9 cellular contexts compared by ENCODE assay signal in the genomic region with DNA sequence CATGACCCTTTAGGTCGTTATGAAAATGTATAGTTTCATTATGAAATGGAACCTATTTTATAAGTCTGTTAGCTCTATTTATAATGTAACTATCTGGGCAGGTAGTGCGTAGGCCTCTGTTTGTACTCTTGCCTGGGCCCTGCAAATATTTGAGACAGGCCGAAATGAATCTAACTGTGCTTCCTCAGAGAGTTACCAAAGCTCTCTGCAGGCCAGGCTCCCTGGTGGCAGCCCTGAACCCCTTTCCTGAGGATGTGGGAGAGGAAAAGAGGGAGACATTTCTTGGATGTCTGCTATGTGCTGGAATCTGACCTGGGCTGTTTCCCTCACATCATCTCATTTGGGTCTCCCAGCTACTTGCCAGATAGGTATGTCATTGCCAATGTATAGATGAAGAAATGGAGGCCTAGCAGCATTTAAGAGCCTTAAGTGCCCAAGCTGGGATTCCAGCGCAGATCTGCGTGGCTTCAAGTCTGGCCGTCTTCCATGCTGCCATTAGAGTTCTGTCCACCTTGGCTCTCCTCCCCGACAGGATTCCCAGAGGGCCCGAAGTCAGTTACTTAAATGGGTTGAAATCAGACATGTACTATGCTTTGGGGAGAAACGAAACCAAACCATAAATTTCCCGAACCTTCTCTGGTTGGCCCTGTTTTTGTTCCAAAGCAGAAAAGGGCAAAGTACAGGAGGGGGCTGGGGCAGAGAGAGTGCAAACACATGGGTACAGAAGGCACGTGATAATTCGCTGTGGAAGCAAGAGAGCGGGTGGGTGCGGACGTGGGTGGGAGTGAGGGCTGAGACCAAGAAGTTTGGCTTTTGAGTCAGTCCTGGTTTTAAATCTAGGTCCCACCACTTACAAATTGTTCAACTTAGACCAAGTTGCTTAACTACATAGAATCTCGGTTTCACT. TPM values are rescaled to one million over a fixed set of nuclear protein-coding genes. Genes with fewer than 3 reads are reported as not detected.
DNase-seq lines count a peak whose midpoint lies in the region; TF ChIP-seq lines count a peak whose summit lies in the region.
"Had no signal": no experiment of that assay in that cellular context is flagged by ENCODE, and none has a peak within 500 bp of the region (broad histone marks: within the 10 kb centered on the region; RNA-seq: fewer than 3 reads in every experiment).

No MANE protein-coding gene starts in this region.

- DNase-seq in GM06990 (ENCODE audit: extremely low read depth, insufficient read length) (peak; percentile 84), esophagus squamous epithelium (lab: John Stamatoyannopoulos, UW) (no peak), globus pallidus (ENCODE audit: low spot score) (no peak), nucleus accumbens (lab: John Stamatoyannopoulos, UW) (no peak), head of caudate nucleus (no peak), SJCRH30 (no peak)
- DNase-seq in activated CD4-positive, alpha-beta T cell treated with anti-CD3 and anti-CD28 coated beads, Interleukin-2, amount 50 U/mL, for 48 hours, result peak; percentile 86 to 90
- peak; percentile 58 to 79 (median 78) for DNase-seq in stimulated activated CD4-positive, alpha-beta T cell treated with anti-CD3 and anti-CD28 coated beads, TNF-alpha, amount 100 ng/mL, for 48 hours (ENCODE audit: low read depth in 3 of 3)
- DNase-seq: PC-3 had no signal

- intact Hi-C loops in esophagus squamous epithelium (cut with DNase I), result no loop called here
- intact Hi-C loops in head of caudate nucleus (cut with DNase I), result no loop called here

- H3K27ac ChIP-seq in esophagus squamous epithelium, result peak overlapping the region in 3 of 4 donors; percentile 11 to 51 (median 45)
- H3K27ac ChIP-seq in SJCRH30, result no peak overlapping the region

- H3K4me3 ChIP-seq in GM06990 (replicated peaks; ENCODE audit: low read depth, low read length) (peak overlapping the region; percentile 4; the same call in 1 of the 2 replicates), esophagus squamous epithelium (no peak overlapping the region), SJCRH30 (no peak overlapping the region)

- no peak for TF ChIP-seq CTCF in GM06990 (IDR thresholded peaks at IDR 0.05; ENCODE audit: insufficient read depth, low read length, poor library complexity, severe bottlenecking)
- TF ChIP-seq CTCF in esophagus squamous epithelium (IDR thresholded peaks at IDR 0.05), result no peak

- WGBS in esophagus squamous epithelium, 2 donors, result 57 to 79% methylated on average over 15 to 16 of the region's 16 CpGs

- H3K4me1 ChIP-seq in esophagus squamous epithelium (peaks cover 0 to 23% (median 0%) of the 10 kb centered on the region in 3 donors), SJCRH30 (no peaks in the 10 kb centered on the region; the same call in 1 of the 2 replicates)

- H3K27me3 ChIP-seq in GM06990 (replicated peaks; ENCODE audit: control insufficient read depth, insufficient read depth, low read length) (no peaks in the 10 kb centered on the region), esophagus squamous epithelium (no peaks in the 10 kb centered on the region), SJCRH30 (no peaks in the 10 kb centered on the region)

- H3K36me3 ChIP-seq in GM06990 (ENCODE audit: control insufficient read depth, insufficient read depth, low read length) (no peaks in the 10 kb centered on the region), esophagus squamous epithelium (no peaks in the 10 kb centered on the region), SJCRH30 (no peaks in the 10 kb centered on the region)

- no peak for TF ChIP-seq POLR2A in esophagus squamous epithelium (IDR thresholded peaks at IDR 0.05)

- H3K9me3 ChIP-seq in esophagus squamous epithelium (no peaks in the 10 kb centered on the region), SJCRH30 (replicated peaks) (no peaks in the 10 kb centered on the region; the same call in 1 of the 2 replicates)

RNA-seq across cellular contexts. Expression of gene CCR7, which starts 33.0 kb away (rescaled TPM):
- total RNA-seq in esophagus squamous epithelium, result under 1 TPM in 3 of 4 donors, not detected in 1; 0.12 to 0.95 (median 0.53) TPM
- total RNA-seq in SJCRH30 (2014; rRNA removed; shearing (Covaris generic)), result 0.05 TPM in 1 of 2 replicates, not detected in the other
- total RNA-seq: PC-3 had no signal

RNA-seq across cellular contexts. Expression of gene SMARCE1, which starts 49.3 kb away (rescaled TPM):
- 10 to 100 TPM; 47.2 to 89.3 (median 62.5) TPM for total RNA-seq in esophagus squamous epithelium
- total RNA-seq in SJCRH30 (2014; rRNA removed; shearing (Covaris generic)), result 129 and 139 TPM in 2 replicates

Comparison
In these comparisons a context has a peak if more than half of its experiments do, and no peak if none do; other contexts are left out.
1. DNase-seq: peak in GM06990 (single experiment), activated CD4-positive, alpha-beta T cell treated with anti-CD3 and anti-CD28 coated beads, Interleukin-2, amount 50 U/mL, for 48 hours (2 of 2) and stimulated activated CD4-positive, alpha-beta T cell treated with anti-CD3 and anti-CD28 coated beads, TNF-alpha, amount 100 ng/mL, for 48 hours (3 of 3); none in esophagus squamous epithelium (single experiment), globus pallidus (single experiment), nucleus accumbens (0 of 56), head of caudate nucleus (0 of 42) and SJCRH30 (0 of 2).